Comparison of ENCODE assay signal across 17 cellular contexts in the genomic region with DNA sequence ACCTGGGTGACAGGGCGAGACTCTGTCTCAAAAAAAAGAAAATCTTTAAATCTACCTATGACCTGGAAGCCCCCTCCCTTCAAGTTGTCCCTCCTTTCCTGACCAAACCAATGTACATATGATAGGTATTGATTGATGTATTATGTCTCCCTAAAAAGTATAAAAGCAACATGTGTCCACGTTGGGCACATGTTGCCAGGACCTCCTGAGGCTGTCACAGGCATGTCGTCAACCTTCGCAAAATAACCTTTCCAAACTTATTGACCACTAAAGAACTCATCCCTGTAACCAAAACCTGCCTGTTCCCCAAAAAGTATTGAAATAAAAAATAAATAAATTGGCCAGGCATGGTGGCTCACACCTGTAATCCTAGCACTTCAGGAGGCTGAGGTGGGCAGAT. TPM values are rescaled to one million over a fixed set of nuclear protein-coding genes. Genes with fewer than 3 reads are reported as not detected.
DNase-seq lines count a peak whose midpoint lies in the region; ATAC-seq and TF ChIP-seq lines count a peak whose summit lies in the region.
"Had no signal": no experiment of that assay in that cellular context is flagged by ENCODE, and none has a peak within 500 bp of the region (broad histone marks: within the 10 kb centered on the region; RNA-seq: fewer than 3 reads in every experiment).

No MANE protein-coding gene starts in this region.

- H3K36me3 ChIP-seq in naive thymus-derived CD4-positive, alpha-beta T cell (ENCODE audit: control insufficient read depth in 2 of 3, insufficient read depth in 3 of 3, low read length in 3 of 3), result peaks cover 0 to 16% (median 3%) of the 10 kb centered on the region in 3 experiments

- H3K27ac Mint-ChIP-seq in activated T-cell treated with anti-CD3 and anti-CD28 coated beads, Interleukin-2, amount 50 U/mL, for 24 hours, result peak overlapping the region; percentile 99
- H3K27ac Mint-ChIP-seq in CD4-positive, alpha-beta T cell, result peak overlapping the region; percentile 90
- peak overlapping the region; percentile 91 for H3K27ac Mint-ChIP-seq in T-helper 17 cell
- H3K27ac Mint-ChIP-seq in naive thymus-derived CD4-positive, alpha-beta T cell, result peak overlapping the region in 6 of 9 donors; percentile 20 to 93 (median 91)
- H3K27ac Mint-ChIP-seq: GM23338 had no signal

- TF ChIP-seq CTCF in CD4-positive, alpha-beta T cell (IDR thresholded peaks at IDR 0.05), result no peak

- CTCF ChIA-PET in CD4-positive, alpha-beta T cell (lab: Charles Lee), result no interaction called here
- CTCF ChIA-PET in naive thymus-derived CD4-positive, alpha-beta T cell (lab: Charles Lee), result interaction anchor here (1.3 kb wide), 1 partner anchor 17 kb away, joined by 3 read pairs; no protein-coding TSS in a partner anchor

- no peak overlapping the region for H3K4me3 Mint-ChIP-seq in activated T-cell treated with anti-CD3 and anti-CD28 coated beads, Interleukin-2, amount 50 U/mL, for 24 hours
- no peak overlapping the region for H3K4me3 Mint-ChIP-seq in CD4-positive, alpha-beta T cell
- H3K4me3 Mint-ChIP-seq in T-helper 17 cell, result no peak overlapping the region
- H3K4me3 Mint-ChIP-seq in naive thymus-derived CD4-positive, alpha-beta T cell, result peak overlapping the region in 1 of 10 donors; percentile 81
- H3K4me3 Mint-ChIP-seq: GM23338 had no signal

- no peak overlapping the region for H3K27ac ChIP-seq in CD4-positive, alpha-beta T cell (ENCODE audit: low read depth, low read length)
- peak overlapping the region; percentile 50 for H3K27ac ChIP-seq in naive thymus-derived CD4-positive, alpha-beta T cell (ENCODE audit: low read depth, low read length)
- H3K27ac ChIP-seq: BLaER1 treated with 17β-estradiol and CSF1 and Interleukin-3, amounts not matched to agents 10 nM and 100 nM; HL-60 had no signal

- DNase-seq in activated T-cell treated with anti-CD3 and anti-CD28 coated beads, Interleukin-2, amount 50 U/mL, for 24 hours, result no peak
- DNase-seq in activated T-cell treated with anti-CD3 and anti-CD28 coated beads, Interleukin-2, amount 50 U/mL, for 48 hours, result no peak
- no peak for DNase-seq in CD4-positive, alpha-beta T cell
- no peak for DNase-seq in T-helper 17 cell
- no peak for DNase-seq in naive thymus-derived CD4-positive, alpha-beta T cell
- DNase-seq in GF-D8 (lab: John Stamatoyannopoulos, UW), result no peak
- no peak for DNase-seq in activated CD8-positive, alpha-beta memory T cell treated with anti-CD3 and anti-CD28 coated beads for 24 hours
- DNase-seq: ACHN; CD4-positive, alpha-beta memory T cell; COR-L47; DMS153; DMS79 treated with DMSO at 0.1 percent for 48 hours; EL; H7 had no signal

- peaks cover 27 to 34% of the 10 kb centered on the region in 2 donors for H3K4me1 ChIP-seq in naive thymus-derived CD4-positive, alpha-beta T cell (ENCODE audit: control insufficient read depth in 2 of 2, insufficient read depth in 2 of 2, low read length in 2 of 2)

- intact Hi-C loops in CD4-positive, alpha-beta T cell (cut with DNase I, micrococcal nuclease), result no loop called here
- intact Hi-C loops in naive thymus-derived CD4-positive, alpha-beta T cell (cut with micrococcal nuclease), result no loop called here

- peaks cover 43% of the 10 kb centered on the region for H3K4me1 Mint-ChIP-seq in activated T-cell treated with anti-CD3 and anti-CD28 coated beads, Interleukin-2, amount 50 U/mL, for 24 hours (ENCODE audit: low read depth)
- peaks cover 42% of the 10 kb centered on the region for H3K4me1 Mint-ChIP-seq in CD4-positive, alpha-beta T cell (ENCODE audit: low read depth)
- peaks cover 27% of the 10 kb centered on the region for H3K4me1 Mint-ChIP-seq in T-helper 17 cell
- peaks cover 7 to 56% (median 31%) of the 10 kb centered on the region in 7 donors for H3K4me1 Mint-ChIP-seq in naive thymus-derived CD4-positive, alpha-beta T cell

- H3K9me3 ChIP-seq in CD4-positive, alpha-beta T cell (ENCODE audit: control insufficient read depth, low read length), result no peaks in the 10 kb centered on the region
- H3K9me3 ChIP-seq in T-helper 17 cell (ENCODE audit: control insufficient read depth, low read length, poor library complexity, severe bottlenecking), result no peaks in the 10 kb centered on the region
- no peaks in the 10 kb centered on the region for H3K9me3 ChIP-seq in naive thymus-derived CD4-positive, alpha-beta T cell (ENCODE audit: control insufficient read depth in 2 of 3, low read length in 3 of 3)
- H3K9me3 ChIP-seq: BLaER1 treated with 17β-estradiol and CSF1 and Interleukin-3, amounts not matched to agents 10 nM and 100 nM had no signal

- peaks cover 27% of the 10 kb centered on the region for H3K36me3 Mint-ChIP-seq in activated T-cell treated with anti-CD3 and anti-CD28 coated beads, Interleukin-2, amount 50 U/mL, for 24 hours (ENCODE audit: low read depth)
- H3K36me3 Mint-ChIP-seq in CD4-positive, alpha-beta T cell (ENCODE audit: low read depth), result peaks cover 17% of the 10 kb centered on the region
- H3K36me3 Mint-ChIP-seq in T-helper 17 cell (ENCODE audit: low read depth), result no peaks in the 10 kb centered on the region
- peaks cover 0 to 13% (median 0%) of the 10 kb centered on the region in 5 donors for H3K36me3 Mint-ChIP-seq in naive thymus-derived CD4-positive, alpha-beta T cell

- no peaks in the 10 kb centered on the region for H3K9me3 Mint-ChIP-seq in activated T-cell treated with anti-CD3 and anti-CD28 coated beads, Interleukin-2, amount 50 U/mL, for 24 hours
- H3K9me3 Mint-ChIP-seq in CD4-positive, alpha-beta T cell, result no peaks in the 10 kb centered on the region
- no peaks in the 10 kb centered on the region for H3K9me3 Mint-ChIP-seq in naive thymus-derived CD4-positive, alpha-beta T cell
- H3K9me3 Mint-ChIP-seq: CD4-positive, alpha-beta memory T cell; GM23338 had no signal

- no peak overlapping the region for H3K4me3 ChIP-seq in naive thymus-derived CD4-positive, alpha-beta T cell (ENCODE audit: low read length)
- H3K4me3 ChIP-seq: BLaER1 treated with 17β-estradiol and CSF1 and Interleukin-3, amounts not matched to agents 10 nM and 100 nM; GM23338 had no signal

- H3K27me3 Mint-ChIP-seq in activated T-cell treated with anti-CD3 and anti-CD28 coated beads, Interleukin-2, amount 50 U/mL, for 24 hours, result no peaks in the 10 kb centered on the region
- no peaks in the 10 kb centered on the region for H3K27me3 Mint-ChIP-seq in CD4-positive, alpha-beta T cell
- no peaks in the 10 kb centered on the region for H3K27me3 Mint-ChIP-seq in T-helper 17 cell
- H3K27me3 Mint-ChIP-seq in naive thymus-derived CD4-positive, alpha-beta T cell, result no peaks in the 10 kb centered on the region
- H3K27me3 Mint-ChIP-seq: CD4-positive, alpha-beta memory T cell had no signal

- H3K27me3 ChIP-seq in CD4-positive, alpha-beta T cell (ENCODE audit: control insufficient read depth, insufficient read depth, low read length), result no peaks in the 10 kb centered on the region
- H3K27me3 ChIP-seq in naive thymus-derived CD4-positive, alpha-beta T cell (ENCODE audit: control insufficient read depth in 2 of 2, insufficient read depth in 2 of 2, low read length in 2 of 2), result no peaks in the 10 kb centered on the region
- H3K27me3 ChIP-seq: BLaER1 treated with 17β-estradiol and CSF1 and Interleukin-3, amounts not matched to agents 10 nM and 100 nM had no signal

- ATAC-seq in CD4-positive, alpha-beta T cell (ENCODE audit: poor library complexity), result no peak
- ATAC-seq in T-helper 17 cell, result no peak
- no peak for ATAC-seq in naive thymus-derived CD4-positive, alpha-beta T cell
- ATAC-seq: GM23338 had no signal

- POLR2A ChIA-PET in CD4-positive, alpha-beta T cell (lab: Charles Lee), result interaction anchor here (1.0 to 2.6 kb wide), 3 partner anchors 21 to 149 kb away, joined by 3 to 22 read pairs (median 3); a partner anchor contains a TSS
- POLR2A ChIA-PET in naive thymus-derived CD4-positive, alpha-beta T cell (lab: Charles Lee), result interaction anchor here (0.6 to 2.7 kb wide), 7 partner anchors 9 to 271 kb away, joined by 3 to 12 read pairs (median 6); a partner anchor contains a TSS

RNA-seq across cellular contexts. Expression of a gene that starts 4.4 kb away (rescaled TPM):
- total RNA-seq in CD4-positive, alpha-beta T cell, result 10 to 100 TPM; 24.6 to 25.3 TPM
- total RNA-seq in T-helper 17 cell, result 10 to 100 TPM; 32.8 to 34.4 TPM
- 10 to 100 TPM; 35.9 to 61.9 (median 47.5) TPM for total RNA-seq in naive thymus-derived CD4-positive, alpha-beta T cell
- polyA plus RNA-seq in naive thymus-derived CD4-positive, alpha-beta T cell, result 100 to 1,000 TPM; 108 to 123 TPM

RNA-seq across cellular contexts. Expression of a gene that starts 4.5 kb away (rescaled TPM):
- 10 to 100 TPM; 20.8 to 21.7 TPM for total RNA-seq in CD4-positive, alpha-beta T cell
- total RNA-seq in T-helper 17 cell, result 10 to 100 TPM; 15.0 to 18.4 TPM
- 10 to 100 TPM; 16.3 to 33.5 (median 27.1) TPM for total RNA-seq in naive thymus-derived CD4-positive, alpha-beta T cell
- 10 to 100 TPM; 10.0 to 26.0 TPM for polyA plus RNA-seq in naive thymus-derived CD4-positive, alpha-beta T cell

RNA-seq across cellular contexts. Expression of a gene that starts 5.7 kb away (rescaled TPM):
- under 1 TPM; 0.49 to 0.92 TPM for total RNA-seq in CD4-positive, alpha-beta T cell
- total RNA-seq in T-helper 17 cell, result 1 to 10 TPM in 1 of 2 donors, under 1 TPM in 1; 0.50 to 2.2 TPM
- 10 to 100 TPM in 1 of 5 experiments, 1 to 10 TPM in 4; 1.0 to 28.0 (median 1.9) TPM for total RNA-seq in naive thymus-derived CD4-positive, alpha-beta T cell
- 1 to 10 TPM; 2.0 to 2.6 TPM for polyA plus RNA-seq in naive thymus-derived CD4-positive, alpha-beta T cell

RNA-seq across cellular contexts. Expression of a gene that starts 21.6 kb away (rescaled TPM):
- total RNA-seq in CD4-positive, alpha-beta T cell, result 10 to 100 TPM; 35.7 to 38.5 TPM
- 10 to 100 TPM; 10.5 to 34.0 TPM for total RNA-seq in T-helper 17 cell
- total RNA-seq in naive thymus-derived CD4-positive, alpha-beta T cell, result 10 to 100 TPM; 12.0 to 30.6 (median 30.1) TPM
- 10 to 100 TPM; 33.6 to 35.3 TPM for polyA plus RNA-seq in naive thymus-derived CD4-positive, alpha-beta T cell

RNA-seq across cellular contexts. Expression of a gene that starts 21.8 kb away (rescaled TPM):
- total RNA-seq in CD4-positive, alpha-beta T cell, result 100 to 1,000 TPM; 118 to 127 TPM
- 100 to 1,000 TPM; 111 to 121 TPM for total RNA-seq in T-helper 17 cell
- total RNA-seq in naive thymus-derived CD4-positive, alpha-beta T cell, result 100 to 1,000 TPM; 108 to 174 (median 153) TPM
- polyA plus RNA-seq in naive thymus-derived CD4-positive, alpha-beta T cell, result 10 to 100 TPM; 19.8 to 40.3 TPM
